Comparison of ENCODE assay signal across 8 cellular contexts in the genomic region with DNA sequence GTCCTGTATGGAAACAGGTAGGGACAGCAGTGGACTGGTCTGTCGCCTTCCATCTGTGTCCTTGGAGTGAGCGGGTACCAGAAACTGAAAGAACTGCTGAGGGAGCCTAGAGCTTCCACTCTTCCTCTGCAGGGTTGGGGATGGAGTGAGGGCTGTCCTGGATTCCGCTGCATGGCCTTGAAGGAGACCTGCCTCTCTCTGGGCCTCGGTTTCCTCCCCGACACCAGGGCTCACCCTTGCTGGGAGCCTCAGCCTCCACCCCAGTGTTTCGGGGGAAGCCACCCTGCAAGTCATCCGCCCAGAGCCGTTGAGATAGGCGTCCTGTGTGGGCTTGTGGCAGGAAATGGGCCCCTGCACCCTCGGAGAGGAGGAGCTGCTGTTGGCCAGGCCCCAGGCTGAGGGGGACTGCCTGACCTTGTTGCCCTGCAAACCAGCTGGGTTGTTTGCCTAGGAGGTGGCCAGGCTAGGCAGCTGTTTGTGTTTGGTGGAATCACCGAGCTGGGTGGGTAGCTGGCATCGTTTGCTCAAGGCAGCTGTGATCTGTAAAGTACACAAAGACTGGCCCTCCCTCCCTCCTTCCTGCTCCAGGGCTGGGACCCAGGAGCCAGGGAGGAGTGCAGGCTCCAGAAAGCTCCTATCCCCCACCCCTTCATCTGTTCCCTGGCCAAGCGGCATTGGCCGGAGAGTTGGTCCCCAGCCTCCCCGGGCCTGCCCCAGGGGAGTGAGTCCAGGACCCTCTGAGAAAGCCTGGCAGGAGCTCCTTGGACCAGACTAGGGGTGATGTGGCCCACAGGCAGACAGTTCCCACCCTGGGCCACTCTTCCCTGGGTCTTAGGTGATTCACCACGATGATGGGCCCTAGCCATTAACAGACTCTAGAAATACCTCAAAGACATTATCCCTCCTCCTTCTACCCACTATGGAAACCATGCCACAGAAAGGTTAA. TPM values are rescaled to one million over a fixed set of nuclear protein-coding genes. Genes with fewer than 3 reads are reported as not detected.
DNase-seq lines count a peak whose midpoint lies in the region; ATAC-seq and TF ChIP-seq lines count a peak whose summit lies in the region.

No MANE protein-coding gene starts in this region.

- H3K27ac ChIP-seq in mammary epithelial cell (ENCODE audit: insufficient read depth, low read depth, low read length): no peak overlapping the region
- H3K27ac ChIP-seq in neural progenitor cell: no peak overlapping the region

- H3K36me3 Mint-ChIP-seq in neural progenitor cell: no peaks in the 10 kb centered on the region

- intact Hi-C loops in mammary epithelial cell (cut with micrococcal nuclease): no loop called here

- peaks cover 2% of the 10 kb centered on the region for H3K9me3 Mint-ChIP-seq in neural progenitor cell

- no peak overlapping the region for H3K9ac ChIP-seq in mammary epithelial cell (ENCODE audit: insufficient read depth, low read length)
- no peak overlapping the region for H3K9ac ChIP-seq in neural progenitor cell

- H3K4me1 ChIP-seq in mammary epithelial cell (ENCODE audit: insufficient read depth, low read length): peaks cover 4% of the 10 kb centered on the region
- H3K4me1 ChIP-seq in neural progenitor cell: peaks cover 7% of the 10 kb centered on the region

- H3K4me2 ChIP-seq in mammary epithelial cell (ENCODE audit: insufficient read depth, low read depth, low read length): peak overlapping the region; percentile 46
- peak overlapping the region; percentile 70 for H3K4me2 ChIP-seq in neural progenitor cell

- H4K20me1 ChIP-seq in mammary epithelial cell (ENCODE audit: insufficient read depth, low read length) (no peaks in the 10 kb centered on the region), neural progenitor cell (ENCODE audit: low read depth) (no peaks in the 10 kb centered on the region)

- H3K36me3 ChIP-seq in mammary epithelial cell (ENCODE audit: insufficient read depth, low read length): no peaks in the 10 kb centered on the region
- no peaks in the 10 kb centered on the region for H3K36me3 ChIP-seq in neural progenitor cell

- dilution Hi-C loops in mammary epithelial cell (cut with HindIII; ENCODE audit: low sequenced_read_pairs): no loop called here

- CTCF ChIA-PET in mammary epithelial cell (lab: Charles Lee; ENCODE audit: low non-redundant PET): interaction anchor here (1.2 kb wide), 1 partner anchor 81 kb away, joined by 6 read pairs; no protein-coding TSS in a partner anchor

- H2AFZ ChIP-seq in mammary epithelial cell (ENCODE audit: low read depth, low read length): no peak overlapping the region
- H2AFZ ChIP-seq in neural progenitor cell (replicated peaks): peak overlapping the region; percentile 76

- peak overlapping the region; percentile 17 for H3K27ac Mint-ChIP-seq in neural progenitor cell

- TF ChIP-seq CTCF in mammary epithelial cell (conservative IDR thresholded peaks at IDR 0.05 in 1 of 2, IDR thresholded peaks at IDR 0.05 in 1 of 2; ENCODE audit: extremely low read depth in 1 of 2, insufficient read depth in 1 of 2, low read depth in 1 of 2, low read length in 2 of 2) (no peak), neural progenitor cell (IDR thresholded peaks at IDR 0.05) (no peak)

- peak overlapping the region; percentile 70 for H3K4me3 Mint-ChIP-seq in neural progenitor cell

- BruUV-seq in mammary epithelial cell (replicated peaks; lab: Mats Ljungman, UMichigan): no TSS peak

- H3F3A ChIP-seq in neural progenitor cell (ENCODE audit: low read depth): peaks cover 29% of the 10 kb centered on the region

- H3K4me3 ChIP-seq in mammary epithelial cell (replicated peaks in 1 of 3; ENCODE audit: insufficient read depth in 1 of 3, low read depth in 2 of 3, low read length in 3 of 3): no peak overlapping the region
- peak overlapping the region; percentile 50 for H3K4me3 ChIP-seq in neural progenitor cell

- peaks cover 27% of the 10 kb centered on the region for H3K27me3 ChIP-seq in mammary epithelial cell (ENCODE audit: insufficient read depth, low read length)
- peaks cover 53% of the 10 kb centered on the region for H3K27me3 ChIP-seq in neural progenitor cell

- peak; percentile 45 for ATAC-seq in GM18861 (IDR thresholded peaks at IDR 0.05; ENCODE audit: unreplicated experiment)
- ATAC-seq in HG03378 (IDR thresholded peaks at IDR 0.05; ENCODE audit: unreplicated experiment): peak; percentile 50
- no peak for ATAC-seq in HG03045 (IDR thresholded peaks at IDR 0.05; ENCODE audit: unreplicated experiment)

- 69% methylated on average over 13 of the region's 16 CpGs for WGBS in mammary epithelial cell (ENCODE audit: low coverage, missing lambda C conversion rate)

- H3K27me3 Mint-ChIP-seq in neural progenitor cell (ENCODE audit: insufficient read depth, low read depth): peaks cover 43% of the 10 kb centered on the region

- DNase-seq in T-helper 9 cell (peak; percentile 62), mammary epithelial cell (no peak), neural progenitor cell (ENCODE audit: low spot score) (no peak), NCI-H1092 treated with DMSO at 0.1 percent for 48 hours (lab: John Stamatoyannopoulos, UW) (no peak), LoVo (ENCODE audit: low spot score) (no peak)

- peaks cover 9% of the 10 kb centered on the region for H3K4me1 Mint-ChIP-seq in neural progenitor cell

- H3K79me2 ChIP-seq in mammary epithelial cell (ENCODE audit: insufficient read depth, low read length) (no peaks in the 10 kb centered on the region), neural progenitor cell (ENCODE audit: low read depth) (no peaks in the 10 kb centered on the region)

- no peaks in the 10 kb centered on the region for H3K9me3 ChIP-seq in mammary epithelial cell (replicated peaks; ENCODE audit: insufficient read depth, low read length)
- no peaks in the 10 kb centered on the region for H3K9me3 ChIP-seq in neural progenitor cell (ENCODE audit: low read depth)

- in situ Hi-C loops in mammary epithelial cell (cut with MboI; ENCODE audit: low sequenced_read_pairs in 2 of 2): no loop called here

RNA-seq across cellular contexts. Expression of gene RAB37, which starts 1.3 kb away (rescaled TPM):
- total RNA-seq in mammary epithelial cell: not detected
- not detected for polyA plus RNA-seq in mammary epithelial cell
- not detected for polyA minus RNA-seq in mammary epithelial cell
- 1.5 and 4.3 TPM in 2 replicates for total RNA-seq in neural progenitor cell (ENCODE audit: low replicate concordance)

RNA-seq across cellular contexts. Expression of gene NHERF1, which starts 10.1 kb away (rescaled TPM):
- 10 to 100 TPM in 1 of 2 donors, 1 to 10 TPM in 1; 5.8 to 24.6 TPM for total RNA-seq in mammary epithelial cell
- 36.3 TPM for polyA plus RNA-seq in mammary epithelial cell
- 59.6 TPM for polyA minus RNA-seq in mammary epithelial cell
- 27.1 and 63.8 TPM in 2 replicates for total RNA-seq in neural progenitor cell (ENCODE audit: low replicate concordance)

RNA-seq across cellular contexts. Expression of gene CD300LF, which starts 25.6 kb away (rescaled TPM):
- total RNA-seq in mammary epithelial cell (not detected), neural progenitor cell (ENCODE audit: low replicate concordance) (not detected in 2 replicates)
- not detected for polyA plus RNA-seq in mammary epithelial cell
- polyA minus RNA-seq in mammary epithelial cell: not detected

RNA-seq across cellular contexts. Expression of gene NAT9, which starts 37.8 kb away (rescaled TPM):
- 10 to 100 TPM; 24.7 to 76.5 TPM for total RNA-seq in mammary epithelial cell
- 37.3 TPM for polyA plus RNA-seq in mammary epithelial cell
- 4.1 TPM for polyA minus RNA-seq in mammary epithelial cell
- total RNA-seq in neural progenitor cell (ENCODE audit: low replicate concordance): 68.9 and 75.3 TPM in 2 replicates
